ENCODE assay signal across 8 cellular contexts in the genomic region with DNA sequence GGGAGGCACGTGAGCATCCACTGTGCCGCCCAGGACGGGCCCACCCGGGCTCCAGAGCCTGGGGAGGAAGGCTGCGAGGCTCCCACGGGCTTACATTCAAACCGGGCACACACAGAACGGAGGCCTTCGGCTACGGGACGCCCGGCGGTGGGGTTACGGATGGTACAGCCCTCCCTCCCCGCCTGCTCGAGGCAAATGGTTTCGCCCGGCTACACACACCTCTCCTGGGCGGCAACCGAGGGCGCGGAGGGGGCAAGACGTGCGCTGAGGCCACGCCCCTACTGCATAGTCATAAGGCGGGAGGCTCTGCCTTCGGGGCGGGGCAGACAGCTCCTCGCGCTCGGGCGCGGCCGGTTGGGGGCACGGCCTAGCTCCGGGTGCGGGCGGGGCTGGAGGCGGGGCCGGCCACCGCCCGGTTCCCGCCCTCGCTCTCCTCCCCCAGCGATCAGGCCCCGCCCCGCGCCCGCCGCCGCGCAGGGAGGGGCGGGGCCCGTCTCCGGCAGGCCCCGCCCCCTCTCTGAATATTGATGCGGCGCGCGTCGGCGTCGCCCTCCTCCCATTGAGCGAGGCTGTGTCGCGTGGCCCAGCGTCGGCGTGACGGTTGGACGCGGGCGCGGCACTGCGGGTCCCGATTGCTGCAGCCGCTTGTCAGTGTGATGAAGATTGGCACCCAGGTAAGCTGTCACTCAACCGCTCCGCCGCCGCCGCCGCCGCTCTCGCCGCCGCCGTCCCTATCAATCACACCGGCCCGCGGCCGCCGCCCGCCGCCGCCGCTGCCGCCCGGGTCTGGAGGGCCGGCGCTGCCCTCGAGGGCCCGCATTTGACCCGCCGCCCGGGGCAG. TPM values are rescaled to one million over a fixed set of nuclear protein-coding genes. Genes with fewer than 3 reads are reported as not detected.
DNase-seq lines count a peak whose midpoint lies in the region; ATAC-seq and TF ChIP-seq lines count a peak whose summit lies in the region.

A gene with protein sequence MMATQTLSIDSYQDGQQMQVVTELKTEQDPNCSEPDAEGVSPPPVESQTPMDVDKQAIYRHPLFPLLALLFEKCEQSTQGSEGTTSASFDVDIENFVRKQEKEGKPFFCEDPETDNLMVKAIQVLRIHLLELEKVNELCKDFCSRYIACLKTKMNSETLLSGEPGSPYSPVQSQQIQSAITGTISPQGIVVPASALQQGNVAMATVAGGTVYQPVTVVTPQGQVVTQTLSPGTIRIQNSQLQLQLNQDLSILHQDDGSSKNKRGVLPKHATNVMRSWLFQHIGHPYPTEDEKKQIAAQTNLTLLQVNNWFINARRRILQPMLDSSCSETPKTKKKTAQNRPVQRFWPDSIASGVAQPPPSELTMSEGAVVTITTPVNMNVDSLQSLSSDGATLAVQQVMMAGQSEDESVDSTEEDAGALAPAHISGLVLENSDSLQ (plus strand): TSS at position 572 of the 841 bp plus-strand sequence. CDS start 29,820 bp downstream, outside the sequence.

- DNase-seq in COLO668 (lab: John Stamatoyannopoulos, UW; ENCODE audit: unreplicated experiment): peak; percentile 100
- DNase-seq in GM20000 (ENCODE audit: low spot score): peak; percentile 99
- DNase-seq in HS-5 (ENCODE audit: low read depth): peak; percentile 87
- peak; percentile 91 for DNase-seq in NK-92 (lab: John Stamatoyannopoulos, UW; ENCODE audit: unreplicated experiment)
- peak; percentile 98 for DNase-seq in activated CD8-positive, alpha-beta memory T cell treated with anti-CD3 and anti-CD28 coated beads for 1 hour (ENCODE audit: extremely low read depth in 1 of 2, low read depth in 1 of 2)
- peak; percentile 100 for DNase-seq in lower lobe of right lung
- DNase-seq in stimulated activated CD4-positive, alpha-beta T cell treated with anti-CD3 and anti-CD28 coated beads, TNF-alpha, amount 100 ng/mL, for 1 hour (ENCODE audit: low read depth in 3 of 3, low spot score in 1 of 3): peak; percentile 96 to 99 (median 98)

- H3K4me3 ChIP-seq in ectodermal cell (ENCODE audit: insufficient read depth, low read depth, low read length) (peak within 1 kb of the TSS; percentile 70), lower lobe of right lung (peak within 1 kb of the TSS; percentile 68)

- H3K36me3 ChIP-seq in ectodermal cell (ENCODE audit: control insufficient read depth, insufficient read depth, low read length): no peaks in the 10 kb centered on the region
- no peaks in the 10 kb centered on the region for H3K36me3 ChIP-seq in lower lobe of right lung

- no peak for TF ChIP-seq CTCF in GM20000 (IDR thresholded peaks at IDR 0.05; ENCODE audit: extremely low read depth, missing control alignments)
- no peak for TF ChIP-seq CTCF in lower lobe of right lung (IDR thresholded peaks at IDR 0.05)

- peak within 1 kb of the TSS; percentile 90 for H3K27ac ChIP-seq in ectodermal cell (ENCODE audit: insufficient read depth, low read depth, low read length, poor library complexity, severe bottlenecking)
- peak within 1 kb of the TSS; percentile 96 for H3K27ac ChIP-seq in lower lobe of right lung

- peak; percentile 95 to 98 for ATAC-seq in lower lobe of right lung

- H3K27me3 ChIP-seq in ectodermal cell (ENCODE audit: control insufficient read depth, insufficient read depth, low read length, poor library complexity, severe bottlenecking): no peaks in the 10 kb centered on the region
- no peaks in the 10 kb centered on the region for H3K27me3 ChIP-seq in lower lobe of right lung (ENCODE audit: low read depth)

- intact Hi-C loops in lower lobe of right lung (cut with DNase I): no loop called here

- 0% methylated on average over 106 of the region's 106 CpGs for WGBS in ectodermal cell, 2 experiments

- H3K9me3 ChIP-seq in ectodermal cell (ENCODE audit: control insufficient read depth, low read length) (no peaks in the 10 kb centered on the region), lower lobe of right lung (no peaks in the 10 kb centered on the region)

- H3K4me1 ChIP-seq in ectodermal cell (ENCODE audit: control insufficient read depth, insufficient read depth, low read length) (no peaks in the 10 kb centered on the region), lower lobe of right lung (peaks cover 26% of the 10 kb centered on the region)

RNA-seq across cellular contexts. Expression of the gene that starts here (rescaled TPM):
- 9.8 TPM for polyA plus RNA-seq in ectodermal cell (2013, experiment 1 of 4)
- polyA plus RNA-seq in ectodermal cell (2013, experiment 2 of 4): 6.9 TPM
- 9.1 TPM for polyA plus RNA-seq in ectodermal cell (2013, experiment 3 of 4)
- polyA plus RNA-seq in ectodermal cell (2013, experiment 4 of 4): 7.9 TPM
- total RNA-seq in lower lobe of right lung: 17.5 TPM

Comparison
In these comparisons a context has a peak if more than half of its experiments do, and no peak if none do; other contexts are left out.
1. Peak in every context shown above with its lines: DNase-seq, ATAC-seq, H3K4me3 ChIP-seq and H3K27ac ChIP-seq.